Comparison of ENCODE assay signal across 19 cellular contexts in genomic region chr11:71155846-71156245, GRCh38.
A peak's percentile ranks its signal among the peaks of the same experiment; 100 is the strongest.
DNase-seq lines count a peak whose midpoint lies in the region; ATAC-seq and TF ChIP-seq lines count a peak whose summit lies in the region.
"Had no signal": no experiment of that assay in that cellular context is flagged by ENCODE, and none has a peak within 500 bp of the region (broad histone marks: within the 10 kb centered on the region; RNA-seq: fewer than 3 reads in every experiment).

No MANE protein-coding gene starts in this region.

- H3K27me3 ChIP-seq in Caco-2 (replicated peaks; ENCODE audit: control insufficient read depth, insufficient read depth, low read length) (no peaks in the 10 kb centered on the region), mammary epithelial cell (ENCODE audit: insufficient read depth, low read length) (no peaks in the 10 kb centered on the region)
- H3K27me3 ChIP-seq: BLaER1 had no signal

- H3K4me3 ChIP-seq in Caco-2 (ENCODE audit: low read depth, low read length) (no peak overlapping the region), coronary artery (no peak overlapping the region), mammary epithelial cell (replicated peaks in 1 of 3; ENCODE audit: insufficient read depth in 1 of 3, low read depth in 2 of 3, low read length in 3 of 3) (no peak overlapping the region)
- H3K4me3 ChIP-seq: BLaER1, GM12878, GM23248 had no signal

- TF ChIP-seq CTCF in Caco-2 (IDR thresholded peaks at IDR 0.05; ENCODE audit: insufficient read depth in 1 of 2, low read depth in 1 of 2, low read length in 1 of 2, severe bottlenecking in 1 of 2, unreplicated experiment in 1 of 2) (no peak), coronary artery (IDR thresholded peaks at IDR 0.05) (no peak), osteocyte (IDR thresholded peaks at IDR 0.05) (no peak), mammary epithelial cell (conservative IDR thresholded peaks at IDR 0.05 in 1 of 2, IDR thresholded peaks at IDR 0.05 in 1 of 2; ENCODE audit: extremely low read depth in 1 of 2, insufficient read depth in 1 of 2, low read depth in 1 of 2, low read length in 2 of 2) (no peak)

- POLR2A ChIA-PET in Caco-2 (lab: Charles Lee) = no interaction called here

- no peak overlapping the region for H3K4me3 Mint-ChIP-seq in Caco-2 (ENCODE audit: unreplicated experiment)
- H3K4me3 Mint-ChIP-seq in osteocyte (ENCODE audit: unreplicated experiment) = no peak overlapping the region
- H3K4me3 Mint-ChIP-seq in activated CD4-positive, alpha-beta T cell treated with anti-CD3 and anti-CD28 coated beads, Interleukin-2, amount 10 ng/mL, durations not matched to agents 24 days and 14 days = no peak overlapping the region
- H3K4me3 Mint-ChIP-seq: CD8-positive, alpha-beta T cell; HFFc6 had no signal

- WGBS in mammary epithelial cell (ENCODE audit: low coverage, missing lambda C conversion rate) = 95% methylated on average over 6 of the region's 8 CpGs

- H3K36me3 ChIP-seq in Caco-2 (ENCODE audit: control insufficient read depth, insufficient read depth, low read length) (peaks cover 9% of the 10 kb centered on the region), mammary epithelial cell (ENCODE audit: insufficient read depth, low read length) (no peaks in the 10 kb centered on the region)
- H3K36me3 ChIP-seq: BLaER1 had no signal

- H3K4me1 ChIP-seq in Caco-2 = peaks cover 7% of the 10 kb centered on the region; the same call in 1 of the 2 replicates
- H3K4me1 ChIP-seq in mammary epithelial cell (ENCODE audit: insufficient read depth, low read length) = peaks cover 6% of the 10 kb centered on the region

- CTCF ChIA-PET in Caco-2 (lab: Charles Lee) (no interaction called here), mammary epithelial cell (lab: Charles Lee; ENCODE audit: low non-redundant PET) (no interaction called here)

- H3K27ac Mint-ChIP-seq in Caco-2 (ENCODE audit: unreplicated experiment) (peak overlapping the region; percentile 29), osteocyte (ENCODE audit: unreplicated experiment) (no peak overlapping the region)
- no peak overlapping the region for H3K27ac Mint-ChIP-seq in activated CD4-positive, alpha-beta T cell treated with anti-CD3 and anti-CD28 coated beads, Interleukin-2, amount 10 ng/mL, durations not matched to agents 24 days and 14 days
- H3K27ac Mint-ChIP-seq: CD8-positive, alpha-beta T cell; HFFc6 had no signal

- no peaks in the 10 kb centered on the region for H3K27me3 Mint-ChIP-seq in Caco-2 (ENCODE audit: insufficient read depth, unreplicated experiment)
- H3K27me3 Mint-ChIP-seq in osteocyte (ENCODE audit: unreplicated experiment) = peaks cover 18% of the 10 kb centered on the region
- peaks cover 5% of the 10 kb centered on the region for H3K27me3 Mint-ChIP-seq in activated CD4-positive, alpha-beta T cell treated with anti-CD3 and anti-CD28 coated beads, Interleukin-2, amount 10 ng/mL, durations not matched to agents 24 days and 14 days

- H3K4me1 Mint-ChIP-seq in Caco-2 (ENCODE audit: low read depth, unreplicated experiment) = peaks cover 30% of the 10 kb centered on the region
- H3K4me1 Mint-ChIP-seq in osteocyte (ENCODE audit: unreplicated experiment) = peaks cover 6% of the 10 kb centered on the region
- no peaks in the 10 kb centered on the region for H3K4me1 Mint-ChIP-seq in activated CD4-positive, alpha-beta T cell treated with anti-CD3 and anti-CD28 coated beads, Interleukin-2, amount 10 ng/mL, durations not matched to agents 24 days and 14 days

- no peak overlapping the region for H3K9ac ChIP-seq in mammary epithelial cell (ENCODE audit: insufficient read depth, low read length)
- H3K9ac ChIP-seq: BLaER1, GM23248 had no signal

- DNase-seq in Caco-2 (no peak), coronary artery (ENCODE audit: low spot score) (peak; percentile 57), left colon (no peak), osteocyte (ENCODE audit: extremely low spot score, unreplicated experiment) (peak; percentile 73), mammary epithelial cell (no peak), NCI-H1105 (lab: John Stamatoyannopoulos, UW) (no peak)
- DNase-seq in activated CD4-positive, alpha-beta T cell treated with anti-CD3 and anti-CD28 coated beads, Interleukin-2, amount 10 ng/mL, durations not matched to agents 24 days and 14 days = no peak
- DNase-seq: 8988T, DMS 273 treated with DMSO at 0.1 percent for 48 hours, DMS53, DND-41, EL, GM23248, HFFc6 had no signal

- H3K4me2 ChIP-seq in mammary epithelial cell (ENCODE audit: insufficient read depth, low read depth, low read length) = no peak overlapping the region

- H4K20me1 ChIP-seq in mammary epithelial cell (ENCODE audit: insufficient read depth, low read length) = no peaks in the 10 kb centered on the region
- H4K20me1 ChIP-seq: BLaER1 had no signal

- peaks cover 66% of the 10 kb centered on the region for H3K36me3 Mint-ChIP-seq in Caco-2 (ENCODE audit: insufficient read depth, unreplicated experiment)
- H3K36me3 Mint-ChIP-seq in osteocyte (ENCODE audit: unreplicated experiment) = no peaks in the 10 kb centered on the region
- no peaks in the 10 kb centered on the region for H3K36me3 Mint-ChIP-seq in activated CD4-positive, alpha-beta T cell treated with anti-CD3 and anti-CD28 coated beads, Interleukin-2, amount 10 ng/mL, durations not matched to agents 24 days and 14 days (ENCODE audit: low read depth)
- H3K36me3 Mint-ChIP-seq: CD8-positive, alpha-beta T cell had no signal

- no TSS peak for BruUV-seq in Caco-2 (replicated peaks; lab: Mats Ljungman, UMichigan)
- no TSS peak for BruUV-seq in mammary epithelial cell (replicated peaks; lab: Mats Ljungman, UMichigan)

- no peak overlapping the region for H2AFZ ChIP-seq in mammary epithelial cell (ENCODE audit: low read depth, low read length)
- H2AFZ ChIP-seq: GM23248 had no signal

- ATAC-seq in left colon (peak; percentile 44), GM18498 (IDR thresholded peaks at IDR 0.05; ENCODE audit: unreplicated experiment) (no peak)
- ATAC-seq: CD8-positive, alpha-beta T cell; GM12878; HCT116 had no signal

- H3K27ac ChIP-seq in coronary artery (no peak overlapping the region), mammary epithelial cell (ENCODE audit: insufficient read depth, low read depth, low read length) (no peak overlapping the region)
- H3K27ac ChIP-seq: BLaER1, GM23248 had no signal

- intact Hi-C loops in Caco-2 (cut with micrococcal nuclease; ENCODE audit: unreplicated experiment) = no loop called here
- intact Hi-C loops in left colon (cut with DNase I, micrococcal nuclease) = no loop called here
- intact Hi-C loops in activated CD4-positive, alpha-beta T cell treated with anti-CD3 and anti-CD28 coated beads, Interleukin-2, amount 10 ng/mL, durations not matched to agents 24 days and 14 days (cut with micrococcal nuclease) = no loop called here
- intact Hi-C loops in mammary epithelial cell (cut with micrococcal nuclease) = no loop called here

- no peaks in the 10 kb centered on the region for H3K79me2 ChIP-seq in mammary epithelial cell (ENCODE audit: insufficient read depth, low read length)

- in situ Hi-C loops in mammary epithelial cell (cut with MboI; ENCODE audit: low sequenced_read_pairs in 2 of 2) = no loop called here

- dilution Hi-C loops in mammary epithelial cell (cut with HindIII; ENCODE audit: low sequenced_read_pairs) = no loop called here

- no peaks in the 10 kb centered on the region for H3K9me3 ChIP-seq in Caco-2
- H3K9me3 ChIP-seq in mammary epithelial cell (replicated peaks; ENCODE audit: insufficient read depth, low read length) = no peaks in the 10 kb centered on the region

- peaks cover 18% of the 10 kb centered on the region for H3K9me3 Mint-ChIP-seq in Caco-2 (ENCODE audit: unreplicated experiment)
- H3K9me3 Mint-ChIP-seq in osteocyte (ENCODE audit: unreplicated experiment) = no peaks in the 10 kb centered on the region
- H3K9me3 Mint-ChIP-seq in activated CD4-positive, alpha-beta T cell treated with anti-CD3 and anti-CD28 coated beads, Interleukin-2, amount 10 ng/mL, durations not matched to agents 24 days and 14 days = no peaks in the 10 kb centered on the region
- H3K9me3 Mint-ChIP-seq: CD8-positive, alpha-beta T cell had no signal

Comparison
In these comparisons a context has a peak if more than half of its experiments do, and no peak if none do; other contexts are left out.
1. DNase-seq: peak in coronary artery (single experiment) and osteocyte (single experiment); none in Caco-2 (0 of 2), left colon (0 of 2), activated CD4-positive, alpha-beta T cell treated with anti-CD3 and anti-CD28 coated beads, Interleukin-2, amount 10 ng/mL, durations not matched to agents 24 days and 14 days (single experiment), mammary epithelial cell (single experiment) and NCI-H1105 (single experiment).